ENCODE assay signal across 21 cellular contexts in genomic region chr1:81432089-81432488, GRCh38.
DNase-seq lines count a peak whose midpoint lies in the region; ATAC-seq, FAIRE-seq and TF ChIP-seq lines count a peak whose summit lies in the region.
"Had no signal": no experiment of that assay in that cellular context is flagged by ENCODE, and none has a peak within 500 bp of the region (broad histone marks: within the 10 kb centered on the region; RNA-seq: fewer than 3 reads in every experiment).

No MANE protein-coding gene starts in this region.

- in situ Hi-C loops in GM23248 (cut with MboI): no loop called here

- FAIRE-seq in kidney (lab: Jason Lieb, UNC): no peak

- ATAC-seq in WTC11 (no peak), HG03432 (IDR thresholded peaks at IDR 0.05; ENCODE audit: unreplicated experiment) (no peak)
- ATAC-seq: activated CD8-positive, alpha-beta memory T cell treated with anti-CD3 and anti-CD28 coated beads, Interleukin-2, amount 10 ng/mL, durations not matched to agents 7 days and 5 days; activated naive CD8-positive, alpha-beta T cell treated with anti-CD3 and anti-CD28 coated beads, Interleukin-2, amount 50 U/mL, for 24 hours; esophagus mucosa; stimulated activated naive B cell treated with anti-CD40 and anti-IgM and Interleukin-4, amounts not matched to agents 10 μg/mL and 1 μg/mL and 100 μg/mL, for 72 hours; T-cell had no signal

- DNase-seq in WTC11 (ENCODE audit: low spot score): no peak
- DNase-seq in kidney: no peak
- peak in 1 of 2 donors; percentile 40 for DNase-seq in trophoblast cell
- DNase-seq in dermis blood vessel endothelial cell: no peak
- no peak for DNase-seq in GM23248
- DNase-seq: activated CD4-positive, alpha-beta T cell treated with anti-CD3 and anti-CD28 coated beads for 4 hours; activated CD8-positive, alpha-beta memory T cell treated with anti-CD3 and anti-CD28 coated beads, Interleukin-2, amount 10 ng/mL, durations not matched to agents 7 days and 5 days; activated naive CD8-positive, alpha-beta T cell treated with anti-CD3 and anti-CD28 coated beads, Interleukin-2, amount 50 U/mL, for 24 hours; COR-L47; NCI-H2029; NCI-H446 treated with DMSO at 0.1 percent for 48 hours; nephron progenitor cell; stimulated activated naive B cell treated with anti-CD40 and anti-IgM and Interleukin-4, amounts not matched to agents 10 μg/mL and 1 μg/mL and 100 μg/mL, for 72 hours; T-cell had no signal

- H3K14ac ChIP-seq in trophoblast cell (ENCODE audit: low read length): no peak overlapping the region

- H4K12ac ChIP-seq in trophoblast cell (ENCODE audit: low read depth, low read length): no peak overlapping the region

- no peaks in the 10 kb centered on the region for H3K27me3 Mint-ChIP-seq in WTC11 (ENCODE audit: low read depth)
- H3K27me3 Mint-ChIP-seq: activated CD8-positive, alpha-beta memory T cell treated with anti-CD3 and anti-CD28 coated beads, Interleukin-2, amount 10 ng/mL, durations not matched to agents 7 days and 5 days; activated naive CD8-positive, alpha-beta T cell treated with anti-CD3 and anti-CD28 coated beads, Interleukin-2, amount 50 U/mL, for 24 hours; B cell; stimulated activated naive B cell treated with anti-CD40 and anti-IgM and Interleukin-4, amounts not matched to agents 10 μg/mL and 1 μg/mL and 100 μg/mL, for 72 hours; T-cell had no signal

- peaks cover 47% of the 10 kb centered on the region for H3K4me1 ChIP-seq in HUES48 (ENCODE audit: control insufficient read depth, insufficient read depth, low read length)
- peaks cover 3 to 4% of the 10 kb centered on the region in 2 donors for H3K4me1 ChIP-seq in kidney (ENCODE audit: control insufficient read depth in 1 of 2, insufficient read depth in 1 of 2, low read depth in 1 of 2, low read length in 2 of 2)
- peaks cover 13 to 28% of the 10 kb centered on the region in 2 experiments for H3K4me1 ChIP-seq in trophoblast cell (ENCODE audit: control insufficient read depth in 1 of 2, insufficient read depth in 2 of 2, low read length in 2 of 2)
- no peaks in the 10 kb centered on the region for H3K4me1 ChIP-seq in GM23248 (ENCODE audit: insufficient read depth)

- H3K79me2 ChIP-seq in trophoblast cell (ENCODE audit: control insufficient read depth, insufficient read depth, low read length, poor library complexity) (no peaks in the 10 kb centered on the region), GM23248 (ENCODE audit: insufficient read depth) (no peaks in the 10 kb centered on the region)

- H3K27ac Mint-ChIP-seq in WTC11: peak overlapping the region; percentile 87
- H3K27ac Mint-ChIP-seq: activated CD8-positive, alpha-beta memory T cell treated with anti-CD3 and anti-CD28 coated beads, Interleukin-2, amount 10 ng/mL, durations not matched to agents 7 days and 5 days; activated naive CD8-positive, alpha-beta T cell treated with anti-CD3 and anti-CD28 coated beads, Interleukin-2, amount 50 U/mL, for 24 hours; activated T-helper 2 cell treated with anti-CD3 and anti-CD28 coated beads, Interferon-gamma antibody, Interleukin-2, Interleukin-4, amounts not matched to agents 10 μg/mL and 5 μg/mL and 100 μg/mL, durations not matched to agents 14 hours and 24 hours and 36 hours; B cell; nephron progenitor cell; stimulated activated naive B cell treated with anti-CD40 and anti-IgM and Interleukin-4, amounts not matched to agents 10 μg/mL and 1 μg/mL and 100 μg/mL, for 72 hours; T-cell had no signal

- H4K91ac ChIP-seq in trophoblast cell (ENCODE audit: low read depth, low read length): no peak overlapping the region

- no peak overlapping the region for H2BK5ac ChIP-seq in trophoblast cell (ENCODE audit: low read depth, low read length, poor library complexity)

- H3K27me3 ChIP-seq in HUES48 (ENCODE audit: control insufficient read depth, insufficient read depth, low read length): no peaks in the 10 kb centered on the region
- no peaks in the 10 kb centered on the region for H3K27me3 ChIP-seq in trophoblast cell (ENCODE audit: insufficient read depth, low read length)
- no peaks in the 10 kb centered on the region; the same call in 1 of the 2 replicates for H3K27me3 ChIP-seq in GM23248 (replicated peaks; ENCODE audit: insufficient read depth)
- H3K27me3 ChIP-seq: cardiac muscle cell, tibial nerve had no signal

- no peak overlapping the region for H3K18ac ChIP-seq in trophoblast cell (ENCODE audit: low read length)

- H3K23ac ChIP-seq in trophoblast cell (ENCODE audit: low read length): no peak overlapping the region

- H2AFZ ChIP-seq in trophoblast cell (ENCODE audit: insufficient read depth, low read length, poor library complexity): no peak overlapping the region
- H2AFZ ChIP-seq in GM23248: no peak overlapping the region

- peaks cover 5% of the 10 kb centered on the region for H3K9me3 Mint-ChIP-seq in WTC11
- H3K9me3 Mint-ChIP-seq: activated naive CD8-positive, alpha-beta T cell treated with anti-CD3 and anti-CD28 coated beads, Interleukin-2, amount 50 U/mL, for 24 hours; activated T-helper 2 cell treated with anti-CD3 and anti-CD28 coated beads, Interferon-gamma antibody, Interleukin-2, Interleukin-4, amounts not matched to agents 10 μg/mL and 5 μg/mL and 100 μg/mL, durations not matched to agents 14 hours and 24 hours and 36 hours; nephron progenitor cell; stimulated activated naive B cell treated with anti-CD40 and anti-IgM and Interleukin-4, amounts not matched to agents 10 μg/mL and 1 μg/mL and 100 μg/mL, for 72 hours had no signal

- no peaks in the 10 kb centered on the region for H3F3A ChIP-seq in GM23248 (ENCODE audit: insufficient read depth)

- H3K9ac ChIP-seq in HUES48 (ENCODE audit: low read depth, low read length): no peak overlapping the region
- no peak overlapping the region for H3K9ac ChIP-seq in kidney (ENCODE audit: low read length in 2 of 2)
- no peak overlapping the region for H3K9ac ChIP-seq in trophoblast cell (ENCODE audit: low read length)
- no peak overlapping the region for H3K9ac ChIP-seq in GM23248

- peaks cover 63% of the 10 kb centered on the region for H3K4me1 Mint-ChIP-seq in WTC11
- H3K4me1 Mint-ChIP-seq: activated CD8-positive, alpha-beta memory T cell treated with anti-CD3 and anti-CD28 coated beads, Interleukin-2, amount 10 ng/mL, durations not matched to agents 7 days and 5 days; activated naive CD8-positive, alpha-beta T cell treated with anti-CD3 and anti-CD28 coated beads, Interleukin-2, amount 50 U/mL, for 24 hours; B cell; stimulated activated naive B cell treated with anti-CD40 and anti-IgM and Interleukin-4, amounts not matched to agents 10 μg/mL and 1 μg/mL and 100 μg/mL, for 72 hours; T-cell had no signal

- POLR2A ChIA-PET in WTC11 (lab: Charles Lee): interaction anchor here (0.6 kb wide), 1 partner anchor 565 kb away, joined by 3 read pairs; no protein-coding TSS in a partner anchor

- no peaks in the 10 kb centered on the region for H3K9me3 ChIP-seq in HUES48 (ENCODE audit: control insufficient read depth, insufficient read depth, low read length)
- H3K9me3 ChIP-seq in kidney (ENCODE audit: control insufficient read depth in 1 of 2, low read length in 2 of 2): no peaks in the 10 kb centered on the region
- H3K9me3 ChIP-seq in trophoblast cell (ENCODE audit: insufficient read depth, low read depth, low read length): peaks cover under 1% of the 10 kb centered on the region
- no peaks in the 10 kb centered on the region for H3K9me3 ChIP-seq in GM23248 (ENCODE audit: low read depth)
- H3K9me3 ChIP-seq: tibial nerve had no signal

- H2BK12ac ChIP-seq in trophoblast cell (ENCODE audit: low read length): no peak overlapping the region

- CTCF ChIA-PET in WTC11 (lab: Charles Lee): interaction anchor here (2.9 kb wide), 1 partner anchor 17 kb away, joined by 15 read pairs; no protein-coding TSS in a partner anchor

- H3K36me3 ChIP-seq in HUES48 (ENCODE audit: control insufficient read depth, insufficient read depth, low read length): no peaks in the 10 kb centered on the region
- H3K36me3 ChIP-seq in kidney (ENCODE audit: control insufficient read depth in 1 of 2, insufficient read depth in 2 of 2, low read length in 2 of 2): no peaks in the 10 kb centered on the region
- no peaks in the 10 kb centered on the region for H3K36me3 ChIP-seq in trophoblast cell (ENCODE audit: control insufficient read depth in 1 of 2, insufficient read depth in 2 of 2, low read length in 2 of 2)
- H3K36me3 ChIP-seq in GM23248 (ENCODE audit: low read depth): no peaks in the 10 kb centered on the region
- H3K36me3 ChIP-seq: cardiac muscle cell, tibial nerve had no signal

- no peak overlapping the region for H4K8ac ChIP-seq in trophoblast cell (ENCODE audit: low read depth, low read length)

- peak overlapping the region; percentile 90 for H3K27ac ChIP-seq in HUES48 (ENCODE audit: low read depth, low read length)
- H3K27ac ChIP-seq in kidney (ENCODE audit: low read depth in 2 of 2, low read length in 2 of 2): peak overlapping the region; percentile 38 to 76
- peak overlapping the region; percentile 78 for H3K27ac ChIP-seq in trophoblast cell (ENCODE audit: low read depth, low read length)
- H3K27ac ChIP-seq in GM23248: no peak overlapping the region
- H3K27ac ChIP-seq: cardiac muscle cell, tibial nerve had no signal

- TF ChIP-seq CTCF in WTC11 (IDR thresholded peaks at IDR 0.05) (no peak), kidney (IDR thresholded peaks at IDR 0.05; ENCODE audit: borderline replicate concordance, extremely low read depth, insufficient read depth) (no peak)

- intact Hi-C loops in kidney (cut with DNase I): no loop called here

- H3K36me3 Mint-ChIP-seq in WTC11: peaks cover under 1% of the 10 kb centered on the region; the same call in 1 of the 2 replicates
- H3K36me3 Mint-ChIP-seq: activated CD8-positive, alpha-beta memory T cell treated with anti-CD3 and anti-CD28 coated beads, Interleukin-2, amount 10 ng/mL, durations not matched to agents 7 days and 5 days; stimulated activated naive B cell treated with anti-CD40 and anti-IgM and Interleukin-4, amounts not matched to agents 10 μg/mL and 1 μg/mL and 100 μg/mL, for 72 hours; T-cell had no signal

- H3K9me2 ChIP-seq in GM23248 (ENCODE audit: insufficient read depth): no peaks in the 10 kb centered on the region

- H3K4me3 ChIP-seq in HUES48 (ENCODE audit: low read depth, low read length): no peak overlapping the region; the same call in 1 of the 2 replicates
- no peak overlapping the region for H3K4me3 ChIP-seq in kidney (ENCODE audit: low read length in 2 of 2)
- H3K4me3 ChIP-seq in trophoblast cell (ENCODE audit: low read depth, low read length): no peak overlapping the region
- H3K4me3 ChIP-seq in GM23248: no peak overlapping the region
- H3K4me3 ChIP-seq: cardiac muscle cell, tibial nerve had no signal

- no peak overlapping the region for H2AK5ac ChIP-seq in trophoblast cell (ENCODE audit: low read length)

- H2BK120ac ChIP-seq in trophoblast cell (ENCODE audit: insufficient read depth, low read length, poor library complexity): no peak overlapping the region

- H3K4me3 Mint-ChIP-seq in WTC11: peak overlapping the region; percentile 7; the same call in 1 of the 2 replicates
- H3K4me3 Mint-ChIP-seq: activated CD8-positive, alpha-beta memory T cell treated with anti-CD3 and anti-CD28 coated beads, Interleukin-2, amount 10 ng/mL, durations not matched to agents 7 days and 5 days; activated naive CD8-positive, alpha-beta T cell treated with anti-CD3 and anti-CD28 coated beads, Interleukin-2, amount 50 U/mL, for 24 hours; B cell; nephron progenitor cell; stimulated activated naive B cell treated with anti-CD40 and anti-IgM and Interleukin-4, amounts not matched to agents 10 μg/mL and 1 μg/mL and 100 μg/mL, for 72 hours; T-cell had no signal

- H4K20me1 ChIP-seq in GM23248 (ENCODE audit: insufficient read depth): no peaks in the 10 kb centered on the region

- H3K4me2 ChIP-seq in trophoblast cell (ENCODE audit: low read length): peak overlapping the region; percentile 32
- no peak overlapping the region for H3K4me2 ChIP-seq in GM23248 (ENCODE audit: unreplicated experiment)

- no CpG with 5 or more reads among the region's 4 CpGs for WGBS in trophoblast cell (ENCODE audit: extremely low coverage, insufficient coverage, insufficient read length)
- WGBS in GM23248 (ENCODE audit: low coverage in 1 of 2, low lambda C conversion rate in 2 of 2, missing lambda C conversion rate in 2 of 2), 2 experiments: 46 to 55% methylated on average over 4 of the region's 4 CpGs

- peaks cover 19% of the 10 kb centered on the region for H3K79me1 ChIP-seq in trophoblast cell (ENCODE audit: low read length)

- H3K4ac ChIP-seq in trophoblast cell (ENCODE audit: low read depth, low read length): no peak overlapping the region
